In genomic region chr6:44415424-44415823, GRCh38 we compare ENCODE assay signal across 1 cellular context.
TF ChIP-seq lines count a peak whose summit lies in the region.

No MANE protein-coding gene starts in this region.

TF ChIP-seq in GM23338, 12 proteins besides CTCF, POLR2A, EP300 and RAD21 (continued from another document):
- no peak for TF ChIP-seq ZNF331 (CRISPR knock-in tag; IDR thresholded peaks at IDR 0.05; ENCODE audit: low read depth)
- no peak for TF ChIP-seq ZNF462 (CRISPR knock-in tag; IDR thresholded peaks at IDR 0.05)
- TF ChIP-seq POLR2AphosphoS5 (IDR thresholded peaks at IDR 0.05; ENCODE audit: low read depth): no peak
TF ChIP-seq in GM23338: peak in this region for 0.
